In genomic region chr20:10453241-10453640, GRCh38 we compare ENCODE assay signal across 9 cellular contexts. TPM values are rescaled to one million over a fixed set of nuclear protein-coding genes. Genes with fewer than 3 reads are reported as not detected.
A peak's percentile ranks its signal among the peaks of the same experiment; 100 is the strongest.
DNase-seq lines count a peak whose midpoint lies in the region; ATAC-seq and TF ChIP-seq lines count a peak whose summit lies in the region.
"Had no signal": no experiment of that assay in that cellular context is flagged by ENCODE, and none has a peak within 500 bp of the region (broad histone marks: within the 10 kb centered on the region; RNA-seq: fewer than 3 reads in every experiment).

No MANE protein-coding gene starts in this region.

- CTCF ChIA-PET in GM10248 (lab: Yijun Ruan, JAX) (interaction anchor here (0.8 to 3.3 kb wide), 8 partner anchors 15 to 814 kb away, joined by 3 to 15 read pairs (median 4); no protein-coding TSS in a partner anchor), WTC11 (lab: Charles Lee) (interaction anchor here (1.1 kb wide), 1 partner anchor 16 kb away, joined by 3 read pairs; no protein-coding TSS in a partner anchor)

- WGBS in ovary, 3 donors, result 65 to 78% (median 67%) methylated on average over 5 of the region's 5 CpGs

- no peak overlapping the region for H3K4me3 Mint-ChIP-seq in WTC11

- intact Hi-C loops in upper lobe of right lung (cut with DNase I) (no loop called here), ovary (cut with DNase I) (no loop called here)

- H3K4me3 ChIP-seq in upper lobe of right lung, result no peak overlapping the region
- H3K4me3 ChIP-seq in ovary, result no peak overlapping the region
- H3K4me3 ChIP-seq: body of pancreas had no signal

- TF ChIP-seq POLR2A in ovary (IDR thresholded peaks at IDR 0.05), result no peak

- H3K36me3 ChIP-seq in upper lobe of right lung, result no peaks in the 10 kb centered on the region
- H3K36me3 ChIP-seq in ovary, result no peaks in the 10 kb centered on the region

- H3K9me3 Mint-ChIP-seq in WTC11, result peaks cover 8% of the 10 kb centered on the region; the same call in 1 of the 2 replicates

- peaks cover 23% of the 10 kb centered on the region for H3K4me1 Mint-ChIP-seq in WTC11

- H3K4me1 ChIP-seq in upper lobe of right lung (no peaks in the 10 kb centered on the region), foreskin keratinocyte (no peaks in the 10 kb centered on the region), ovary (ENCODE audit: insufficient read depth) (peaks cover 2% of the 10 kb centered on the region)

- H3K27me3 ChIP-seq in upper lobe of right lung (no peaks in the 10 kb centered on the region), foreskin keratinocyte (no peaks in the 10 kb centered on the region), ovary (no peaks in the 10 kb centered on the region)
- H3K27me3 ChIP-seq: body of pancreas had no signal

- H3K27ac ChIP-seq in upper lobe of right lung (no peak overlapping the region), foreskin keratinocyte (no peak overlapping the region), ovary (no peak overlapping the region)

- no peak for TF ChIP-seq CTCF in GM10248 (IDR thresholded peaks at IDR 0.05; ENCODE audit: control extremely low read depth, extremely low read depth, low read depth, missing control alignments)
- no peak for TF ChIP-seq CTCF in WTC11 (IDR thresholded peaks at IDR 0.05)
- no peak for TF ChIP-seq CTCF in upper lobe of right lung (IDR thresholded peaks at IDR 0.05)
- TF ChIP-seq CTCF in foreskin keratinocyte (conservative IDR thresholded peaks at IDR 0.05), result no peak
- no peak for TF ChIP-seq CTCF in ovary (IDR thresholded peaks at IDR 0.05)

- peaks cover 2% of the 10 kb centered on the region; the same call in 1 of the 2 replicates for H3K36me3 Mint-ChIP-seq in WTC11

- peak overlapping the region; percentile 26; the same call in 1 of the 2 replicates for H3K27ac Mint-ChIP-seq in WTC11

- peak; percentile 41 for DNase-seq in GM10248 (ENCODE audit: extremely low spot score)
- DNase-seq in WTC11 (ENCODE audit: low spot score), result no peak
- DNase-seq in upper lobe of right lung, result no peak
- DNase-seq in foreskin keratinocyte, result no peak
- DNase-seq in ovary, result no peak
- DNase-seq in NCI-H2081 (lab: John Stamatoyannopoulos, UW), result no peak

- POLR2A ChIA-PET in GM10248 (lab: Yijun Ruan, JAX) (no interaction called here), WTC11 (lab: Charles Lee) (interaction anchor here (1.2 kb wide), 1 partner anchor 18 kb away, joined by 4 read pairs; the partner anchor contains the start of gene SLX4IP)

- no peak for TF ChIP-seq EP300 in ovary (IDR thresholded peaks at IDR 0.05)

- no peaks in the 10 kb centered on the region for H3K27me3 Mint-ChIP-seq in WTC11 (ENCODE audit: low read depth)

- H3K9me3 ChIP-seq in upper lobe of right lung (no peaks in the 10 kb centered on the region), ovary (no peaks in the 10 kb centered on the region)
- H3K9me3 ChIP-seq: body of pancreas had no signal

- ATAC-seq in GM21367 (IDR thresholded peaks at IDR 0.05; ENCODE audit: unreplicated experiment) (peak; percentile 97), HG03521 (IDR thresholded peaks at IDR 0.05; ENCODE audit: unreplicated experiment) (peak; percentile 78), WTC11 (peak; percentile 34; the same call in 1 of the 2 replicates), upper lobe of right lung (peak; percentile 76), foreskin keratinocyte (no peak)
- ATAC-seq: body of pancreas had no signal

TF ChIP-seq in WTC11, 78 proteins besides CTCF, POLR2A, EP300 and RAD21:
- no peak for TF ChIP-seq EMX1 (CRISPR knock-in tag; IDR thresholded peaks at IDR 0.05)
- no peak for TF ChIP-seq ARID4B (CRISPR knock-in tag; IDR thresholded peaks at IDR 0.05; ENCODE audit: borderline replicate concordance)
- no peak for TF ChIP-seq FOXK1 (CRISPR knock-in tag; IDR thresholded peaks at IDR 0.05)
- TF ChIP-seq ZNF138 (CRISPR knock-in tag; conservative IDR thresholded peaks at IDR 0.05), result no peak
- TF ChIP-seq, protein P1, sequence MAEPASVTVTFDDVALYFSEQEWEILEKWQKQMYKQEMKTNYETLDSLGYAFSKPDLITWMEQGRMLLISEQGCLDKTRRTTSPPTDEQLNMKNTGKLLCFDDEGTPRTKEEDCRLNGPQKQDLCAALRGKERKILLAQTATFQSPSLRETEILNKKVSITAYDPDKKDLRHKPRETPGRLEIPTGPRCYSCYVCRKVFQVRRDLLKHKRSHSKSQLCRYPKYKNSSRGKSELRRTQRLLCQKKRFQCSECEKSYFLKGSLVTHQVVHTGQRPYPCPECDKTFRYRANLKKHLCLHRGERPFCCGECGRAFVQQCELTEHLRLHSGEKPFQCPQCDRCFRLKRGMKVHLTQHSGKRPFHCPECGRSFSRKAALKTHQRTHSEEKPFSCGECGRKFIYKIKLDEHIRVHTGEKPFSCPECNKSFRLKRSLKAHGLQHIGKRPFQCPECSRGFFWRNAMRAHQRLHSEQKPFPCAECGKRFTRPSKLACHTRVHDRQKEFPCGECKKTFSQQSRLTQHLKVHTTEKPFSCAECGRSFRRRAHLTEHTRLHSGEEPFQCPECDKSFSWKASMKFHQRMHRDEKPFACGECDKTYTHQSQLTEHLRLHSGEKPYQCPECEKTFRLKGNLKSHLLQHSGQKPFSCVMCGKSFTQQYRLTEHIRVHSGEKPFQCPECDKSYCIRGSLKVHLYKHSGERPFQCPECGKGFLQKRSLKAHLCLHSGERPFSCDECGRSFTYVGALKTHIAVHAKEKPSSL (CRISPR knock-in tag; conservative IDR thresholded peaks at IDR 0.05), result no peak
- TF ChIP-seq, protein P2, sequence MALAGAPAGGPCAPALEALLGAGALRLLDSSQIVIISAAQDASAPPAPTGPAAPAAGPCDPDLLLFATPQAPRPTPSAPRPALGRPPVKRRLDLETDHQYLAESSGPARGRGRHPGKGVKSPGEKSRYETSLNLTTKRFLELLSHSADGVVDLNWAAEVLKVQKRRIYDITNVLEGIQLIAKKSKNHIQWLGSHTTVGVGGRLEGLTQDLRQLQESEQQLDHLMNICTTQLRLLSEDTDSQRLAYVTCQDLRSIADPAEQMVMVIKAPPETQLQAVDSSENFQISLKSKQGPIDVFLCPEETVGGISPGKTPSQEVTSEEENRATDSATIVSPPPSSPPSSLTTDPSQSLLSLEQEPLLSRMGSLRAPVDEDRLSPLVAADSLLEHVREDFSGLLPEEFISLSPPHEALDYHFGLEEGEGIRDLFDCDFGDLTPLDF (CRISPR knock-in tag; IDR thresholded peaks at IDR 0.05), result no peak
- no peak for TF ChIP-seq MYBL2 (CRISPR knock-in tag; IDR thresholded peaks at IDR 0.05)
- no peak for TF ChIP-seq TP53 (CRISPR knock-in tag; IDR thresholded peaks at IDR 0.05)
- no peak for TF ChIP-seq FOXJ3 (CRISPR knock-in tag; IDR thresholded peaks at IDR 0.05; ENCODE audit: borderline replicate concordance)
- TF ChIP-seq ZNF219 (CRISPR knock-in tag; IDR thresholded peaks at IDR 0.05; ENCODE audit: borderline replicate concordance), result no peak

RNA-seq across cellular contexts. Expression of gene SLX4IP, which starts 18.1 kb away (rescaled TPM):
- 7.4 to 9.9 TPM (median 8.4 TPM) in 3 replicates for total RNA-seq in WTC11 (2021)
- 5.4 TPM for total RNA-seq in upper lobe of right lung
- total RNA-seq in foreskin keratinocyte, result 5.1 and 5.4 TPM in 2 replicates
- polyA plus RNA-seq in foreskin keratinocyte, result 1.3 and 1.4 TPM in 2 replicates
- total RNA-seq in ovary, result 1 to 10 TPM; 1.7 to 5.1 (median 3.0) TPM
- polyA plus RNA-seq in ovary, result 1 to 10 TPM in 1 of 2 donors, under 1 TPM in 1; 0.98 to 2.8 TPM

RNA-seq across cellular contexts. Expression of gene MKKS, which starts 19.2 kb away (rescaled TPM):
- 16.5 to 20.9 TPM (median 17.0 TPM) in 3 replicates for total RNA-seq in WTC11 (2021)
- total RNA-seq in upper lobe of right lung, result 15.7 TPM
- 21.5 and 23.3 TPM in 2 replicates for total RNA-seq in foreskin keratinocyte
- 15.7 and 16.5 TPM in 2 replicates for polyA plus RNA-seq in foreskin keratinocyte
- 10 to 100 TPM in 5 of 7 donors, 1 to 10 TPM in 2; 7.7 to 15.9 (median 15.0) TPM for total RNA-seq in ovary
- 10 to 100 TPM; 14.9 to 21.9 TPM for polyA plus RNA-seq in ovary
